Comparison of ENCODE assay signal across 1 cellular context in the genomic region with DNA sequence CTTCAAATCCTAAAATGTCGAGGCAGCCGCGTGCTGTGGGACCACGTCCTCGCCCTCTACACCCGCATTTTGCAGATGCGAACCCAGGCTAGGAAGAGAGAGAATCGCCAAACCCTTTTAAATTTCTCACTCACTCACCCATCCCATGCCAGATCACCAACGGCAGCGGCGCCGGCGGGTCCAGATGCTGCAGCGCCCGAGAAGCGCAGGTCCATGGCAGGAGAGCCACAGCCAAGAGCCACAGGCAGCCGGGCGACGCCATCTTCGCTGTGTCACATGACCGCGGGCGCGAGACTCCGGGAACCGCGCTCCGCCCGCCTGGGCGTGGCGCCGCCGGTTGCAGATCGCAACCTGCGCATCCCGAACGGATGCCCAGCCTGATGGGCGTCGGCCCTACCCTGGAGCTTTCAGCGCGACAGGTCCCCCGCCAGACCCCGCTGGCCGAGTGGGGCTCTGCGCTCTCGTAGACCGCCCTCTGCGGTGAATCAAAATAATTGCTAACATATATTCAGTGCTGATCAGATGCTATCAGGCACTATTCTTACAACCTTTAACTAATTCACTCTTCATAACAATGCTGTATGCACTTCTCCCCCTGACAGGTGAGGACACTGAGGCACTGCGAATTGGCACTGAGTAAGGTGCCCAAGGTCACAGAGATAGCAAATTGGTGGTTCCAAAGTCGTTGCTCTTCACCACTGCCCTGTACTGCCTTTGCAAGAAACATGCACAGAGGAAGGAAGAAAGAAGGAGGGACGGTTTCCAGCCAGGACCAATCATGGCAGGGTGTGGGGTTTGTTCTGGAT.
A peak's percentile ranks its signal among the peaks of the same experiment; 100 is the strongest.
TF ChIP-seq lines count a peak whose summit lies in the region.

Gene PPT1, minus strand, starts transcription at position 276 of the 806 bp plus-strand sequence. Its CDS starts 14 bp downstream, at position 262.

TF ChIP-seq in HepG2, 621 proteins besides CTCF, POLR2A, EP300 and RAD21 (continued from another document and continues in another):
- TF ChIP-seq, protein P1, sequence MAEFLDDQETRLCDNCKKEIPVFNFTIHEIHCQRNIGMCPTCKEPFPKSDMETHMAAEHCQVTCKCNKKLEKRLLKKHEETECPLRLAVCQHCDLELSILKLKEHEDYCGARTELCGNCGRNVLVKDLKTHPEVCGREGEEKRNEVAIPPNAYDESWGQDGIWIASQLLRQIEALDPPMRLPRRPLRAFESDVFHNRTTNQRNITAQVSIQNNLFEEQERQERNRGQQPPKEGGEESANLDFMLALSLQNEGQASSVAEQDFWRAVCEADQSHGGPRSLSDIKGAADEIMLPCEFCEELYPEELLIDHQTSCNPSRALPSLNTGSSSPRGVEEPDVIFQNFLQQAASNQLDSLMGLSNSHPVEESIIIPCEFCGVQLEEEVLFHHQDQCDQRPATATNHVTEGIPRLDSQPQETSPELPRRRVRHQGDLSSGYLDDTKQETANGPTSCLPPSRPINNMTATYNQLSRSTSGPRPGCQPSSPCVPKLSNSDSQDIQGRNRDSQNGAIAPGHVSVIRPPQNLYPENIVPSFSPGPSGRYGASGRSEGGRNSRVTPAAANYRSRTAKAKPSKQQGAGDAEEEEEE (CRISPR knock-in tag; IDR thresholded peaks at IDR 0.05; ENCODE audit: borderline replicate concordance): no peak
- TF ChIP-seq NFYC (CRISPR knock-in tag; IDR thresholded peaks at IDR 0.05) (no peak; the same call in 1 of the 2 replicates), ZBTB8A (CRISPR knock-in tag; IDR thresholded peaks at IDR 0.05; ENCODE audit: borderline replicate concordance, low read depth) (no peak), ZNF772 (CRISPR knock-in tag; IDR thresholded peaks at IDR 0.05) (peak; percentile 68; the same call in 1 of the 2 replicates), MBD4 (IDR thresholded peaks at IDR 0.05; ENCODE audit: borderline replicate concordance, low read length) (no peak), ZNF362 (CRISPR knock-in tag; IDR thresholded peaks at IDR 0.05; ENCODE audit: borderline replicate concordance) (peak; percentile 63; the same call in 1 of the 2 replicates), RNF219 (CRISPR knock-in tag; IDR thresholded peaks at IDR 0.05) (no peak), KDM6A (CRISPR knock-in tag; IDR thresholded peaks at IDR 0.05; ENCODE audit: low read depth) (peak; percentile 16; the same call in 1 of the 2 replicates), ZNF672 (CRISPR knock-in tag; IDR thresholded peaks at IDR 0.05) (no peak), NRL (CRISPR knock-in tag; IDR thresholded peaks at IDR 0.05; ENCODE audit: borderline replicate concordance) (peak; percentile 83; the same call in 1 of the 2 replicates), MAFF (IDR thresholded peaks at IDR 0.05; ENCODE audit: low read depth, low read length) (no peak), XBP1 (CRISPR knock-in tag; IDR thresholded peaks at IDR 0.05) (no peak), ZNF703 (CRISPR knock-in tag; IDR thresholded peaks at IDR 0.05; ENCODE audit: borderline replicate concordance) (no peak), GABPA (IDR thresholded peaks at IDR 0.05; ENCODE audit: low read depth, low read length) (no peak), GABPA (CRISPR knock-in tag; IDR thresholded peaks at IDR 0.05; ENCODE audit: low read depth) (no peak), DMAP1 (CRISPR knock-in tag; IDR thresholded peaks at IDR 0.05) (peak; percentile 84), ZNF616 (CRISPR knock-in tag; IDR thresholded peaks at IDR 0.05; ENCODE audit: low read depth) (0 out of 2 replicates have a peak, but pooled peaks have one; percentile 23), SMARCE1 (IDR thresholded peaks at IDR 0.05; ENCODE audit: borderline replicate concordance) (no peak), JUND (CRISPR knock-in tag; IDR thresholded peaks at IDR 0.05) (no peak), IRF2 (CRISPR knock-in tag; IDR thresholded peaks at IDR 0.05) (peak; percentile 60; the same call in 1 of the 2 replicates), POLR2AphosphoS2 (IDR thresholded peaks at IDR 0.05; ENCODE audit: low read depth, low read length) (no peak), MYNN (CRISPR knock-in tag; IDR thresholded peaks at IDR 0.05; ENCODE audit: low read depth) (no peak), TMF1 (CRISPR knock-in tag; IDR thresholded peaks at IDR 0.05; ENCODE audit: low read depth) (no peak)
- TF ChIP-seq, protein P2, sequence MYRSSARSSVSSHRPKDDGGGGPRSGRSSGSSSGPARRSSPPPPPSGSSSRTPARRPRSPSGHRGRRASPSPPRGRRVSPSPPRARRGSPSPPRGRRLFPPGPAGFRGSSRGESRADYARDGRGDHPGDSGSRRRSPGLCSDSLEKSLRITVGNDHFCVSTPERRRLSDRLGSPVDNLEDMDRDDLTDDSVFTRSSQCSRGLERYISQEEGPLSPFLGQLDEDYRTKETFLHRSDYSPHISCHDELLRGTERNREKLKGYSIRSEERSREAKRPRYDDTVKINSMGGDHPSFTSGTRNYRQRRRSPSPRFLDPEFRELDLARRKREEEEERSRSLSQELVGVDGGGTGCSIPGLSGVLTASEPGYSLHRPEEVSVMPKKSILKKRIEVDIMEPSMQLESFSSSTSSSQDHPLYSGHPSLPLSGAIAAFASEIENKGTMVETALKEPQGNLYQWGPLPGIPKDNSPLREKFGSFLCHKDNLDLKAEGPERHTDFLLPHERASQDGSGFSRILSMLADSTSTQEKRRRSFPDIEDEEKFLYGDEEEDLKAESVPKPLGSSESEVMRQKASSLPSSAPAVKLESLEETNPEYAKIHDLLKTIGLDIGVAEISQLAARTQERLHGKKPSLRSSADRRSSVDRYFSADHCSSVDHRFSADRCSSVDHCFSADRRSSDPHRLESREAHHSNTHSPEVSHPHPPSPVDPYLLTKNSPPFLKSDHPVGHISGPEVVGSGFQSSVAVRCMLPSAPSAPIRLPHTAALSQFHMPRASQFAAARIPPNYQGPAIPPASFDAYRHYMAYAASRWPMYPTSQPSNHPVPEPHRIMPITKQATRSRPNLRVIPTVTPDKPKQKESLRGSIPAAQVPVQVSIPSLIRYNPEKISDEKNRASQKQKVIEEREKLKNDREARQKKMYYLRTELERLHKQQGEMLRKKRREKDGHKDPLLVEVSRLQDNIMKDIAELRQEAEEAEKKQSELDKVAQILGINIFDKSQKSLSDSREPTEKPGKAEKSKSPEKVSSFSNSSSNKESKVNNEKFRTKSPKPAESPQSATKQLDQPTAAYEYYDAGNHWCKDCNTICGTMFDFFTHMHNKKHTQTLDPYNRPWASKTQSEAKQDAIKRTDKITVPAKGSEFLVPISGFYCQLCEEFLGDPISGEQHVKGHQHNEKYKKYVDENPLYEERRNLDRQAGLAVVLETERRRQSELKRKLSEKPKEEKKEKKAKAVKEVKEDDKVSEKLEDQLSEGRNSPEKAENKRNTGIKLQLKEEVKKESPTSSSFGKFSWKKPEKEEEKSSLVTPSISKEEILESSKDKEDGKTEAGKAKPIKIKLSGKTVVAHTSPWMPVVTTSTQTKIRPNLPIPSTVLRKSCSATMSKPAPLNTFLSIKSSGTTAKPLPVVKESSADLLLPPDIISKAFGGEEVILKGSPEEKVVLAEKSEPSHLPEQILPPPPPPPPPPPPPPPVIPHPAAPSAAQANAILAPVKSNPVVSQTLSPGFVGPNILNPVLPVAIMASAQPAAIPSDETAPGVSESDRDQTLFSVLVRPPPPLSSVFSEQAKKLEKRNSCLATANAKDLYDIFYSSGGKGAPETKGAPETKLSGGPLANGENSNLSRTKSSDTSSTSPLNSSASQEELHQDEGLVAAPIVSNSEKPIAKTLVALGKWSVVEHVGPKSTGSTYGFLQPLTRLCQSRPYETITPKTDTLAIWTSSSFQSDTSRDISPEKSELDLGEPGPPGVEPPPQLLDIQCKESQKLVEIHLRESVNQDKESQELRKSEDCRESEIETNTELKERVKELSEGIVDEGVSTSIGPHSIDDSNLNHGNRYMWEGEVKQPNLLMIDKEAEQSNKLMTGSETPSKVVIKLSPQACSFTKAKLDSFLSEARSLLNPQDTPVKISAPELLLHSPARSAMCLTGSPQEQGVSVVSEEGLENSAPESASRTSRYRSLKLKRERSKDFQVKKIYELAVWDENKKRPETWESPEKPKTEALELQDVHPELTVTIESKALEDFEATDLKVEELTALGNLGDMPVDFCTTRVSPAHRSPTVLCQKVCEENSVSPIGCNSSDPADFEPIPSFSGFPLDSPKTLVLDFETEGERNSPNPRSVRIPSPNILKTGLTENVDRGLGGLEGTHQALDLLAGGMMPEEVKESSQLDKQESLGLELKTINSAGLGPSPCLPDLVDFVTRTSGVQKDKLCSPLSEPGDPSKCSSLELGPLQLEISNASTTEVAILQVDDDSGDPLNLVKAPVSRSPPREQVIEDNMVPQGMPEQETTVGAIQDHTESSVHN (CRISPR knock-in tag; IDR thresholded peaks at IDR 0.05): no peak
- TF ChIP-seq, protein P3, sequence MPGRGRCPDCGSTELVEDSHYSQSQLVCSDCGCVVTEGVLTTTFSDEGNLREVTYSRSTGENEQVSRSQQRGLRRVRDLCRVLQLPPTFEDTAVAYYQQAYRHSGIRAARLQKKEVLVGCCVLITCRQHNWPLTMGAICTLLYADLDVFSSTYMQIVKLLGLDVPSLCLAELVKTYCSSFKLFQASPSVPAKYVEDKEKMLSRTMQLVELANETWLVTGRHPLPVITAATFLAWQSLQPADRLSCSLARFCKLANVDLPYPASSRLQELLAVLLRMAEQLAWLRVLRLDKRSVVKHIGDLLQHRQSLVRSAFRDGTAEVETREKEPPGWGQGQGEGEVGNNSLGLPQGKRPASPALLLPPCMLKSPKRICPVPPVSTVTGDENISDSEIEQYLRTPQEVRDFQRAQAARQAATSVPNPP (CRISPR knock-in tag; IDR thresholded peaks at IDR 0.05): no peak; the same call in 1 of the 2 replicates
- TF ChIP-seq, protein P4, sequence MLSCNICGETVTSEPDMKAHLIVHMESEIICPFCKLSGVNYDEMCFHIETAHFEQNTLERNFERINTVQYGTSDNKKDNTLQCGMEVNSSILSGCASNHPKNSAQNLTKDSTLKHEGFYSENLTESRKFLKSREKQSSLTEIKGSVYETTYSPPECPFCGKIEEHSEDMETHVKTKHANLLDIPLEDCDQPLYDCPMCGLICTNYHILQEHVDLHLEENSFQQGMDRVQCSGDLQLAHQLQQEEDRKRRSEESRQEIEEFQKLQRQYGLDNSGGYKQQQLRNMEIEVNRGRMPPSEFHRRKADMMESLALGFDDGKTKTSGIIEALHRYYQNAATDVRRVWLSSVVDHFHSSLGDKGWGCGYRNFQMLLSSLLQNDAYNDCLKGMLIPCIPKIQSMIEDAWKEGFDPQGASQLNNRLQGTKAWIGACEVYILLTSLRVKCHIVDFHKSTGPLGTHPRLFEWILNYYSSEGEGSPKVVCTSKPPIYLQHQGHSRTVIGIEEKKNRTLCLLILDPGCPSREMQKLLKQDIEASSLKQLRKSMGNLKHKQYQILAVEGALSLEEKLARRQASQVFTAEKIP (CRISPR knock-in tag; IDR thresholded peaks at IDR 0.05; ENCODE audit: borderline replicate concordance): no peak
- TF ChIP-seq, protein P5, sequence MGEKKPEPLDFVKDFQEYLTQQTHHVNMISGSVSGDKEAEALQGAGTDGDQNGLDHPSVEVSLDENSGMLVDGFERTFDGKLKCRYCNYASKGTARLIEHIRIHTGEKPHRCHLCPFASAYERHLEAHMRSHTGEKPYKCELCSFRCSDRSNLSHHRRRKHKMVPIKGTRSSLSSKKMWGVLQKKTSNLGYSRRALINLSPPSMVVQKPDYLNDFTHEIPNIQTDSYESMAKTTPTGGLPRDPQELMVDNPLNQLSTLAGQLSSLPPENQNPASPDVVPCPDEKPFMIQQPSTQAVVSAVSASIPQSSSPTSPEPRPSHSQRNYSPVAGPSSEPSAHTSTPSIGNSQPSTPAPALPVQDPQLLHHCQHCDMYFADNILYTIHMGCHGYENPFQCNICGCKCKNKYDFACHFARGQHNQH (CRISPR knock-in tag; IDR thresholded peaks at IDR 0.05): peak; percentile 61; the same call in 1 of the 2 replicates
